Comparison of ENCODE assay signal across 31 cellular contexts in genomic region chr1:248102847-248103246, GRCh38. TPM values are rescaled to one million over a fixed set of nuclear protein-coding genes. Genes with fewer than 3 reads are reported as not detected.
"Had no signal": no experiment of that assay in that cellular context is flagged by ENCODE, and none has a peak within 500 bp of the region (broad histone marks: within the 10 kb centered on the region; RNA-seq: fewer than 3 reads in every experiment).

No MANE protein-coding gene starts in this region.

- H3K36me3 ChIP-seq: gastroesophageal sphincter, heart left ventricle, lower lobe of right lung, sigmoid colon, spleen, tibial artery had no signal

- H3K4me1 ChIP-seq: gastroesophageal sphincter, heart left ventricle, lower lobe of right lung, psoas muscle, sigmoid colon, spleen, testis, tibial artery had no signal

- FAIRE-seq: islet of Langerhans had no signal

- DNase-seq: cortex of kidney; foreskin fibroblast; heart left ventricle; hippocampal formation; left ventricle myocardium superior; lower lobe of right lung; naive thymus-derived CD8-positive, alpha-beta T cell; nephron progenitor cell; nucleus accumbens; posterior cingulate gyrus; psoas muscle; right cardiac atrium; sigmoid colon; spleen; stimulated activated CD4-positive, alpha-beta T cell treated with anti-CD3 and anti-CD28 coated beads, Interleukin-4, amount 100 ng/mL, for 4 hours; stimulated activated naive CD8-positive, alpha-beta T cell treated with anti-CD3 and anti-CD28 coated beads, Interleukin-15, Interleukin-2, amounts not matched to agents 100 U/mL and 50 U/mL, for 24 hours; substantia nigra; testis; tibial artery had no signal

- H3K27me3 ChIP-seq: gastroesophageal sphincter, heart left ventricle, sigmoid colon, spleen, testis, tibial artery had no signal

- H3K27ac ChIP-seq: epithelial cell of prostate, gastroesophageal sphincter, heart left ventricle, lower lobe of right lung, psoas muscle, sigmoid colon, spleen, testis, tibial artery had no signal

- H3K4me3 ChIP-seq: gastroesophageal sphincter, heart left ventricle, lower lobe of right lung, psoas muscle, sigmoid colon, spleen, testis, tibial artery had no signal

- H3K9me3 ChIP-seq: psoas muscle, testis, tibial artery had no signal

- ATAC-seq: esophagus mucosa; gastroesophageal sphincter; heart left ventricle; left ventricle myocardium superior; lower lobe of right lung; naive thymus-derived CD8-positive, alpha-beta T cell; psoas muscle; right cardiac atrium; stimulated activated memory B cell treated with anti-CD40 and anti-IgM and Interleukin-4, amounts not matched to agents 10 μg/mL and 1 μg/mL and 100 μg/mL, for 72 hours; stimulated activated naive CD8-positive, alpha-beta T cell treated with anti-CD3 and anti-CD28 coated beads, Interleukin-15, Interleukin-2, amounts not matched to agents 100 U/mL and 50 U/mL, for 24 hours had no signal

RNA-seq across cellular contexts. Expression of gene OR2L13, which starts 7.9 kb away (rescaled TPM):
- total RNA-seq: dermis microvascular lymphatic vessel endothelial cell; esophagus mucosa; gastroesophageal sphincter; heart left ventricle; left ventricle myocardium superior; lower lobe of right lung; mesenteric fat pad; myocyte; naive thymus-derived CD8-positive, alpha-beta T cell; osteocyte; psoas muscle; renal cortical epithelial cell; right cardiac atrium; sigmoid colon; skeletal muscle tissue; urinary bladder had no signal
- polyA plus RNA-seq: heart left ventricle, psoas muscle, right cardiac atrium had no signal

RNA-seq across cellular contexts. Expression of gene OR2M5, which starts 42.1 kb away (rescaled TPM):
- total RNA-seq: dermis microvascular lymphatic vessel endothelial cell; esophagus mucosa; gastroesophageal sphincter; heart left ventricle; left ventricle myocardium superior; lower lobe of right lung; mesenteric fat pad; myocyte; naive thymus-derived CD8-positive, alpha-beta T cell; osteocyte; psoas muscle; renal cortical epithelial cell; right cardiac atrium; sigmoid colon; skeletal muscle tissue; spleen; testis; urinary bladder had no signal
- polyA plus RNA-seq: heart left ventricle; naive thymus-derived CD8-positive, alpha-beta T cell; psoas muscle; right cardiac atrium; sigmoid colon; spleen; urinary bladder had no signal

RNA-seq across cellular contexts. Expression of gene OR2L3, which starts 56.2 kb away (rescaled TPM):
- total RNA-seq: dermis microvascular lymphatic vessel endothelial cell, esophagus mucosa, gastroesophageal sphincter, heart left ventricle, left ventricle myocardium superior, lower lobe of right lung, mesenteric fat pad, myocyte, osteocyte, psoas muscle, renal cortical epithelial cell, right cardiac atrium, skeletal muscle tissue, urinary bladder had no signal
- polyA plus RNA-seq: heart left ventricle; naive thymus-derived CD8-positive, alpha-beta T cell; psoas muscle; right cardiac atrium; urinary bladder had no signal
